In genomic region chr12:91704446-91704845, GRCh38 we compare ENCODE assay signal across 12 cellular contexts.
A peak's percentile ranks its signal among the peaks of the same experiment; 100 is the strongest.
DNase-seq lines count a peak whose midpoint lies in the region; ATAC-seq and TF ChIP-seq lines count a peak whose summit lies in the region.
"Had no signal": no experiment of that assay in that cellular context is flagged by ENCODE, and none has a peak within 500 bp of the region (broad histone marks: within the 10 kb centered on the region; RNA-seq: fewer than 3 reads in every experiment).

No MANE protein-coding gene starts in this region.

- H3K4ac ChIP-seq in IMR-90 (ENCODE audit: low read depth, low read length) = no peak overlapping the region

- no peak overlapping the region for H2BK20ac ChIP-seq in IMR-90 (ENCODE audit: low read depth, low read length)

- H2AFZ ChIP-seq in IMR-90 (replicated peaks; ENCODE audit: low read length, poor library complexity) = no peak overlapping the region

- H3K4me3 Mint-ChIP-seq in chondrocyte (ENCODE audit: unreplicated experiment) (no peak overlapping the region), osteocyte (ENCODE audit: unreplicated experiment) (no peak overlapping the region)

- DNase-seq in IMR-90 = peak; percentile 19
- DNase-seq in NCI-H345 (lab: John Stamatoyannopoulos, UW) = peak; percentile 62
- DNase-seq in chondrocyte (ENCODE audit: low spot score) = no peak
- DNase-seq in osteocyte (ENCODE audit: extremely low spot score, unreplicated experiment) = no peak
- no peak for DNase-seq in germinal center (ENCODE audit: low spot score)
- no peak for DNase-seq in KG1 (lab: John Stamatoyannopoulos, UW)
- DNase-seq in spleen = no peak
- DNase-seq in aorta = no peak
- DNase-seq: activated CD4-positive, alpha-beta T cell treated with anti-CD3 and anti-CD28 coated beads for 1 hour; activated T-cell treated with anti-CD3 and anti-CD28 coated beads, Interleukin-2, amount 50 U/mL, for 1 hour had no signal

- H4K91ac ChIP-seq in IMR-90 (ENCODE audit: insufficient read depth, low read depth, low read length) = no peak overlapping the region

- H3K18ac ChIP-seq in IMR-90 (ENCODE audit: low read depth, low read length) = no peak overlapping the region

- H3K9me1 ChIP-seq in IMR-90 (ENCODE audit: insufficient read depth, low read length) = no peaks in the 10 kb centered on the region

- BruUV-seq in IMR-90 (replicated peaks; lab: Mats Ljungman, UMichigan) = no TSS peak

- H3K9me3 Mint-ChIP-seq in chondrocyte (ENCODE audit: low read depth) (no peaks in the 10 kb centered on the region), osteocyte (ENCODE audit: unreplicated experiment) (no peaks in the 10 kb centered on the region)

- TF ChIP-seq POLR2A in IMR-90 (IDR thresholded peaks at IDR 0.05; ENCODE audit: low read depth, low read length) (no peak), spleen (IDR thresholded peaks at IDR 0.05) (no peak)

- no peak overlapping the region for H2BK120ac ChIP-seq in IMR-90 (ENCODE audit: low read depth, low read length)

- CTCF ChIA-PET in IMR-90 (lab: Yijun Ruan, JAX) = no interaction called here

- H3K4me1 ChIP-seq in IMR-90 (ENCODE audit: control insufficient read depth, insufficient read depth, low read length) (no peaks in the 10 kb centered on the region), spleen (no peaks in the 10 kb centered on the region), aorta (ENCODE audit: control insufficient read depth in 1 of 2, insufficient read depth in 2 of 2, low read length in 2 of 2) (no peaks in the 10 kb centered on the region)
- H3K4me1 ChIP-seq: tibial nerve had no signal

- no peak overlapping the region for H4K5ac ChIP-seq in IMR-90 (ENCODE audit: low read depth, low read length)

- no peak overlapping the region for H3K9ac ChIP-seq in IMR-90 (ENCODE audit: low read depth, low read length)

- H3K27ac ChIP-seq in IMR-90 (ENCODE audit: insufficient read depth, low read length) (no peak overlapping the region), spleen (no peak overlapping the region), aorta (ENCODE audit: low read depth in 1 of 2, low read length in 2 of 2) (no peak overlapping the region)
- H3K27ac ChIP-seq: tibial nerve had no signal

- no peaks in the 10 kb centered on the region for H3K36me3 Mint-ChIP-seq in chondrocyte (ENCODE audit: low read depth)
- no peaks in the 10 kb centered on the region for H3K36me3 Mint-ChIP-seq in osteocyte (ENCODE audit: unreplicated experiment)

- no peak overlapping the region for H3K23ac ChIP-seq in IMR-90 (ENCODE audit: low read depth, low read length)

- POLR2A ChIA-PET in IMR-90 (lab: Charles Lee; ENCODE audit: unreplicated experiment) = no interaction called here

- no peak overlapping the region for H2AK5ac ChIP-seq in IMR-90 (ENCODE audit: low read depth, low read length)

- no peaks in the 10 kb centered on the region for H3K79me1 ChIP-seq in IMR-90 (ENCODE audit: low read depth in 1 of 2, low read length in 2 of 2)

- dilution Hi-C loops in IMR-90 (cut with HindIII; ENCODE audit: low sequenced_read_pairs, unreplicated experiment) = no loop called here

- H4K8ac ChIP-seq in IMR-90 (ENCODE audit: low read depth in 2 of 2, low read length in 2 of 2) = no peak overlapping the region

- no peaks in the 10 kb centered on the region for H4K20me1 ChIP-seq in IMR-90 (ENCODE audit: insufficient read depth, low read length)

- H2BK5ac ChIP-seq in IMR-90 (ENCODE audit: low read depth, low read length, poor library complexity, severe bottlenecking) = no peak overlapping the region

- no peak overlapping the region for H2BK15ac ChIP-seq in IMR-90 (ENCODE audit: low read depth, low read length)

- no peak for TF ChIP-seq RAD21 in IMR-90 (IDR thresholded peaks at IDR 0.05; ENCODE audit: low read length)

- H3K4me3 ChIP-seq in IMR-90 (ENCODE audit: insufficient read depth, low read depth, low read length) (no peak overlapping the region), spleen (no peak overlapping the region), aorta (ENCODE audit: low read length in 2 of 2) (no peak overlapping the region)
- H3K4me3 ChIP-seq: tibial nerve had no signal

- H3K36me3 ChIP-seq in IMR-90 (ENCODE audit: control insufficient read depth, insufficient read depth, low read length) (no peaks in the 10 kb centered on the region), spleen (no peaks in the 10 kb centered on the region), aorta (ENCODE audit: control insufficient read depth in 1 of 2, insufficient read depth in 2 of 2, low read length in 1 of 2) (no peaks in the 10 kb centered on the region)
- H3K36me3 ChIP-seq: tibial nerve had no signal

- ATAC-seq in IMR-90 (ENCODE audit: low read depth) (no peak), aorta (ENCODE audit: low FRiP score) (no peak)
- ATAC-seq: HepG2 had no signal

- no peak overlapping the region for H3K4me2 ChIP-seq in IMR-90 (ENCODE audit: low read depth, low read length)

- intact Hi-C loops in IMR-90 (cut with micrococcal nuclease) (no loop called here), spleen (cut with DNase I; ENCODE audit: low total_unique reads) (no loop called here), aorta (cut with DNase I) (no loop called here)

- H3K56ac ChIP-seq in IMR-90 (ENCODE audit: extremely low read depth, insufficient read depth, low read length) = no peak overlapping the region

- no peak overlapping the region for H2AK9ac ChIP-seq in IMR-90 (replicated peaks; ENCODE audit: low read depth, low read length, poor library complexity)

- H3K4me1 Mint-ChIP-seq in chondrocyte (ENCODE audit: low read depth) (peaks cover 24% of the 10 kb centered on the region), osteocyte (ENCODE audit: unreplicated experiment) (peaks cover 29% of the 10 kb centered on the region)

- H3K27me3 ChIP-seq in IMR-90 (ENCODE audit: control insufficient read depth, insufficient read depth, low read length) = no peaks in the 10 kb centered on the region
- no peaks in the 10 kb centered on the region for H3K27me3 ChIP-seq in spleen (replicated peaks in 1 of 7)
- H3K27me3 ChIP-seq in aorta (ENCODE audit: control insufficient read depth in 1 of 2, insufficient read depth in 2 of 2, low read length in 1 of 2) = no peaks in the 10 kb centered on the region
- H3K27me3 ChIP-seq: tibial nerve had no signal

- H3K27me3 Mint-ChIP-seq in chondrocyte (ENCODE audit: low read depth) (no peaks in the 10 kb centered on the region), osteocyte (ENCODE audit: unreplicated experiment) (no peaks in the 10 kb centered on the region)

- no peak overlapping the region for H3K14ac ChIP-seq in IMR-90 (replicated peaks; ENCODE audit: low read depth, low read length)

- in situ Hi-C loops in IMR-90 (cut with MboI; ENCODE audit: low sequenced_read_pairs) = no loop called here

- H3K9me3 ChIP-seq in IMR-90 (ENCODE audit: control insufficient read depth, insufficient read depth, low read length) (no peaks in the 10 kb centered on the region), spleen (peaks cover 0 to 2% (median 0%) of the 10 kb centered on the region in 8 donors), aorta (ENCODE audit: control insufficient read depth, low read length) (no peaks in the 10 kb centered on the region)
- H3K9me3 ChIP-seq: tibial nerve had no signal

- H3K27ac Mint-ChIP-seq in chondrocyte (ENCODE audit: unreplicated experiment) (peak overlapping the region; percentile 1), osteocyte (ENCODE audit: unreplicated experiment) (peak overlapping the region; percentile 48)

- no CpG with 5 or more reads among the region's 2 CpGs for WGBS in IMR-90 (ENCODE audit: extremely low coverage in 2 of 2, insufficient read length in 1 of 2), 2 experiments
- 61 to 77% (median 68%) methylated on average over 2 of the region's 2 CpGs for WGBS in spleen, 5 donors
- WGBS in aorta, 2 donors = 10 to 11% methylated on average over 2 of the region's 2 CpGs

- TF ChIP-seq CTCF in IMR-90 (conservative IDR thresholded peaks at IDR 0.05; ENCODE audit: low read depth, low read length) = no peak
- TF ChIP-seq CTCF in chondrocyte (IDR thresholded peaks at IDR 0.05) = no peak
- no peak for TF ChIP-seq CTCF in osteocyte (IDR thresholded peaks at IDR 0.05)
- no peak for TF ChIP-seq CTCF in spleen (IDR thresholded peaks at IDR 0.05 in 8 of 11, conservative IDR thresholded peaks at IDR 0.05 in 3 of 11)

TF ChIP-seq in IMR-90, 13 proteins besides CTCF, POLR2A, EP300 and RAD21:
- TF ChIP-seq USF2 (IDR thresholded peaks at IDR 0.05; ENCODE audit: low read depth, low read length) (no peak), RCOR1 (IDR thresholded peaks at IDR 0.05; ENCODE audit: insufficient replicate concordance, low read length) (no peak), RFX5 (IDR thresholded peaks at IDR 0.05; ENCODE audit: low read depth, low read length) (no peak), ELK1 (IDR thresholded peaks at IDR 0.05; ENCODE audit: borderline replicate concordance, low read depth, low read length) (no peak), BHLHE40 (IDR thresholded peaks at IDR 0.05; ENCODE audit: low read depth, low read length) (no peak), CHD1 (IDR thresholded peaks at IDR 0.05; ENCODE audit: low read depth, low read length) (no peak), MAZ (IDR thresholded peaks at IDR 0.05; ENCODE audit: borderline replicate concordance, low read depth, low read length) (no peak), SMC3 (IDR thresholded peaks at IDR 0.05; ENCODE audit: low read depth, low read length) (no peak), MAFK (IDR thresholded peaks at IDR 0.05; ENCODE audit: low read depth, low read length) (no peak), NFE2L2 (IDR thresholded peaks at IDR 0.05; ENCODE audit: low read depth, low read length) (no peak), CEBPB (IDR thresholded peaks at IDR 0.05; ENCODE audit: low read depth, low read length) (no peak), MXI1 (IDR thresholded peaks at IDR 0.05; ENCODE audit: borderline replicate concordance, low read depth, low read length) (no peak), FOS (IDR thresholded peaks at IDR 0.05; ENCODE audit: low read depth, low read length) (no peak)

Comparison
In these comparisons a context has a peak if more than half of its experiments do, and no peak if none do; other contexts are left out.
1. DNase-seq: peak in IMR-90 (single experiment) and NCI-H345 (single experiment); none in chondrocyte (single experiment), osteocyte (single experiment), germinal center (single experiment), KG1 (single experiment), spleen (single experiment) and aorta (0 of 2).